Comparison of ENCODE assay signal across 12 cellular contexts in genomic region chr6:7561153-7561964, GRCh38. TPM values are rescaled to one million over a fixed set of nuclear protein-coding genes. Genes with fewer than 3 reads are reported as not detected.
DNase-seq lines count a peak whose midpoint lies in the region; ATAC-seq and TF ChIP-seq lines count a peak whose summit lies in the region.
"Had no signal": no experiment of that assay in that cellular context is flagged by ENCODE, and none has a peak within 500 bp of the region (broad histone marks: within the 10 kb centered on the region; RNA-seq: fewer than 3 reads in every experiment).

No MANE protein-coding gene starts in this region.

- TF ChIP-seq CTCF in RWPE1 (conservative IDR thresholded peaks at IDR 0.05; ENCODE audit: low read depth) (no peak), left ventricle myocardium inferior (IDR thresholded peaks at IDR 0.05; ENCODE audit: borderline replicate concordance) (no peak)

- H3K4me3 ChIP-seq in left ventricle myocardium inferior (peak overlapping the region; percentile 39), thymus (ENCODE audit: low read length) (no peak overlapping the region)
- H3K4me3 ChIP-seq: gastrocnemius medialis, SK-N-MC had no signal

- no peak for ATAC-seq in GM21717 (IDR thresholded peaks at IDR 0.05; ENCODE audit: unreplicated experiment)
- ATAC-seq in GM21381 (IDR thresholded peaks at IDR 0.05; ENCODE audit: unreplicated experiment) = no peak
- ATAC-seq: gastrocnemius medialis; naive thymus-derived CD8-positive, alpha-beta T cell had no signal

- DNase-seq in NCI-H1105 treated with DMSO at 0.1 percent for 48 hours (lab: John Stamatoyannopoulos, UW) = peak; percentile 89
- peak; percentile 35 for DNase-seq in RWPE1 (ENCODE audit: low spot score)
- DNase-seq in left ventricle myocardium inferior = no peak
- no peak for DNase-seq in putamen (ENCODE audit: low spot score)
- no peak for DNase-seq in A172 (ENCODE audit: low spot score)
- DNase-seq: gastrocnemius medialis; naive thymus-derived CD8-positive, alpha-beta T cell had no signal

- H3K27me3 ChIP-seq in left ventricle myocardium inferior (ENCODE audit: low read depth) = peaks cover 12% of the 10 kb centered on the region
- H3K27me3 ChIP-seq in thymus (ENCODE audit: control insufficient read depth, insufficient read depth) = no peaks in the 10 kb centered on the region

- peaks cover 21% of the 10 kb centered on the region for H3K36me3 ChIP-seq in left ventricle myocardium inferior
- H3K36me3 ChIP-seq in thymus (ENCODE audit: control insufficient read depth, insufficient read depth) = no peaks in the 10 kb centered on the region
- H3K36me3 ChIP-seq: gastrocnemius medialis had no signal

- WGBS in thymus = 93% methylated on average over 19 of the region's 19 CpGs

- POLR2A ChIA-PET in RWPE1 (lab: Yijun Ruan, JAX; ENCODE audit: low non-redundant PET) = no interaction called here

- H3K27ac ChIP-seq in RWPE1 (peak overlapping the region; percentile 81), left ventricle myocardium inferior (replicated peaks) (peak overlapping the region; percentile 90), thymus (ENCODE audit: low read depth) (peak overlapping the region; percentile 18)
- H3K27ac ChIP-seq: gastrocnemius medialis, KMS-11, SK-N-MC had no signal

- intact Hi-C loops in left ventricle myocardium inferior (cut with micrococcal nuclease) = no loop called here

- peaks cover 30% of the 10 kb centered on the region for H3K4me1 ChIP-seq in left ventricle myocardium inferior
- no peaks in the 10 kb centered on the region for H3K4me1 ChIP-seq in thymus (ENCODE audit: control insufficient read depth, insufficient read depth, low read length)
- H3K4me1 ChIP-seq: gastrocnemius medialis had no signal

- H3K9me3 ChIP-seq in left ventricle myocardium inferior (replicated peaks) (no peaks in the 10 kb centered on the region), thymus (ENCODE audit: control insufficient read depth) (no peaks in the 10 kb centered on the region)
- H3K9me3 ChIP-seq: gastrocnemius medialis had no signal

- CTCF ChIA-PET in RWPE1 (lab: Yijun Ruan, JAX) = no interaction called here

RNA-seq across cellular contexts. Expression of gene DSP, which starts 19.9 kb away (rescaled TPM):
- 322 TPM for total RNA-seq in left ventricle myocardium inferior
- 64.6 TPM for polyA plus RNA-seq in thymus
- total RNA-seq in A172 (2014; rRNA removed; shearing (Covaris generic)) = 39.5 and 40.9 TPM in 2 replicates
- polyA plus RNA-seq: naive thymus-derived CD8-positive, alpha-beta T cell had no signal

RNA-seq across cellular contexts. Expression of gene SNRNP48, which starts 28.6 kb away (rescaled TPM):
- total RNA-seq in left ventricle myocardium inferior = 13.8 TPM
- 9.7 TPM for polyA plus RNA-seq in thymus
- 12.6 and 17.0 TPM in 2 replicates for total RNA-seq in A172 (2014; rRNA removed; shearing (Covaris generic))

Comparison
In these comparisons a context has a peak if more than half of its experiments do, and no peak if none do; other contexts are left out.
1. DNase-seq: peak in NCI-H1105 treated with DMSO at 0.1 percent for 48 hours (single experiment) and RWPE1 (single experiment); none in left ventricle myocardium inferior (single experiment), putamen (single experiment) and A172 (single experiment).
2. H3K27ac ChIP-seq: peak in every context shown above with its lines; median percentile 90 in left ventricle myocardium inferior; 81 in RWPE1; 18 in thymus.